Comparison of ENCODE assay signal across 15 cellular contexts in the genomic region with DNA sequence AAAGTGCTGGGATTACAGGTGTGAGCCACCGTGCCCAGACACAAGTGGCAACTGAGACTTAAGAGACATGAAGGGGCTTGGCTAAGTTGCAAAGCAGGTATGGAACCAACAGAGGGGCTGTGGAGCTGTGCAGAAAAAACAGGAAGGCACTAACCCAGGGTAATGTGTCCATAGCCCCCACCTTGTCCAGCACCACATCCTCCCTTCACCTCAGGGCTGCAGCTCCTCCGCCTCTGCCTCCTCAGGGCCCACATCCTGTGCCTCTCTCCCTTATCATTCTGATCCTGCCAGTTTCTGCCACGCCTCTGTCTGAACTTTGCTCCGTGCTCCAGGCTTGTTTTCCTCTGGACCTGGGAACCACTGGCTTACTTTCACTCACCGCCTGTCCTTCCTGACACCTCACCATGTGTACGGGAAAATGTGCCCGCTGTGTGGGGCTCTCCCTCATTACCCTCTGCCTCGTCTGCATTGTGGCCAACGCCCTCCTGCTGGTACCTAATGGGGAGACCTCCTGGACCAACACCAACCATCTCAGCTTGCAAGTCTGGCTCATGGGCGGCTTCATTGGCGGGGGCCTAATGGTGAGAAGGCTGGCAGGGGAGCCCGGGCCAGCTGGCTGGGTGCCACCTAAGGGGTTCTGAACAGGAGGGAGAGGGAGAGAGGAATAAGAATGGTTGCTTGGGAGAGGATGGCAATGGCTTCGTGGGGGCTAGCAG. TPM values are rescaled to one million over a fixed set of nuclear protein-coding genes. Genes with fewer than 3 reads are reported as not detected.
DNase-seq lines count a peak whose midpoint lies in the region; FAIRE-seq and TF ChIP-seq lines count a peak whose summit lies in the region.
"Had no signal": no experiment of that assay in that cellular context is flagged by ENCODE, and none has a peak within 500 bp of the region (broad histone marks: within the 10 kb centered on the region; RNA-seq: fewer than 3 reads in every experiment).

A gene with protein sequence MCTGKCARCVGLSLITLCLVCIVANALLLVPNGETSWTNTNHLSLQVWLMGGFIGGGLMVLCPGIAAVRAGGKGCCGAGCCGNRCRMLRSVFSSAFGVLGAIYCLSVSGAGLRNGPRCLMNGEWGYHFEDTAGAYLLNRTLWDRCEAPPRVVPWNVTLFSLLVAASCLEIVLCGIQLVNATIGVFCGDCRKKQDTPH (plus strand): TSS at position 368 of the 716 bp plus-strand sequence. CDS start 37 bp downstream, at position 405.

- H3K27me3 ChIP-seq in Loucy (ENCODE audit: insufficient read depth, low read length, poor library complexity, severe bottlenecking) (no peaks in the 10 kb centered on the region), mucosa of rectum (ENCODE audit: control insufficient read depth in 2 of 2, insufficient read depth in 2 of 2, low read length in 2 of 2) (no peaks in the 10 kb centered on the region), MM.1S (replicated peaks; ENCODE audit: insufficient read depth, low read length) (peaks cover 24% of the 10 kb centered on the region)
- H3K27me3 ChIP-seq: upper lobe of left lung had no signal

- no peak for TF ChIP-seq CTCF in Loucy (conservative IDR thresholded peaks at IDR 0.05; ENCODE audit: low read length)
- no peak for TF ChIP-seq CTCF in MM.1S (IDR thresholded peaks at IDR 0.05; ENCODE audit: low read length)

- H3K4me1 ChIP-seq in Loucy (ENCODE audit: insufficient read depth, low read length, poor library complexity, severe bottlenecking): no peaks in the 10 kb centered on the region
- H3K4me1 ChIP-seq in mucosa of rectum (ENCODE audit: control insufficient read depth in 2 of 2, insufficient read depth in 2 of 2, low read length in 2 of 2): peaks cover 12 to 15% of the 10 kb centered on the region in 2 donors
- no peaks in the 10 kb centered on the region for H3K4me1 ChIP-seq in MM.1S (ENCODE audit: low read length)
- H3K4me1 ChIP-seq: gastroesophageal sphincter, prostate gland, upper lobe of left lung had no signal

- no peaks in the 10 kb centered on the region for H3K9me2 ChIP-seq in Loucy (replicated peaks; ENCODE audit: low read depth, low read length)
- H3K9me2 ChIP-seq in MM.1S (replicated peaks; ENCODE audit: insufficient read depth, low read length): no peaks in the 10 kb centered on the region

- H2AFZ ChIP-seq in Loucy (ENCODE audit: low read length) (peak within 1 kb of the TSS; percentile 36; the same call in 1 of the 2 replicates), MM.1S (ENCODE audit: low read length) (no peak within 1 kb of the TSS)

- H3K79me2 ChIP-seq in Loucy (ENCODE audit: insufficient read depth, low read length) (no peaks in the 10 kb centered on the region), MM.1S (ENCODE audit: low read length) (no peaks in the 10 kb centered on the region)

- H3K9me3 ChIP-seq in Loucy (ENCODE audit: insufficient read depth, low read depth, low read length) (no peaks in the 10 kb centered on the region), mucosa of rectum (ENCODE audit: control insufficient read depth in 2 of 2, low read length in 2 of 2) (no peaks in the 10 kb centered on the region), MM.1S (replicated peaks; ENCODE audit: insufficient read depth, low read length) (no peaks in the 10 kb centered on the region)
- H3K9me3 ChIP-seq: gastroesophageal sphincter, prostate gland, upper lobe of left lung had no signal

- H3K9ac ChIP-seq in Loucy (ENCODE audit: low read depth, low read length, poor library complexity, severe bottlenecking) (no peak within 1 kb of the TSS), mucosa of rectum (ENCODE audit: low read depth in 1 of 2, low read length in 2 of 2) (peak within 1 kb of the TSS; percentile 52 to 68), MM.1S (ENCODE audit: low read length) (no peak within 1 kb of the TSS)

- peak within 1 kb of the TSS; percentile 86 to 90 for H3K27ac ChIP-seq in mucosa of rectum (ENCODE audit: low read depth in 2 of 2, low read length in 2 of 2)
- H3K27ac ChIP-seq in MM.1S (ENCODE audit: low read length): no peak within 1 kb of the TSS
- H3K27ac ChIP-seq: 22Rv1, dorsolateral prefrontal cortex, gastroesophageal sphincter, prostate gland, upper lobe of left lung had no signal

- H4K20me1 ChIP-seq in Loucy (ENCODE audit: insufficient read depth, low read length, poor library complexity, severe bottlenecking): no peaks in the 10 kb centered on the region
- no peaks in the 10 kb centered on the region for H4K20me1 ChIP-seq in MM.1S (ENCODE audit: insufficient read depth, low read length)

- H3K4me3 ChIP-seq in Loucy (ENCODE audit: low read length, poor library complexity, severe bottlenecking) (no peak within 1 kb of the TSS), mucosa of rectum (ENCODE audit: low read length in 2 of 2) (peak within 1 kb of the TSS; percentile 58 to 64), MM.1S (ENCODE audit: low read length) (no peak within 1 kb of the TSS)
- H3K4me3 ChIP-seq: dorsolateral prefrontal cortex, gastroesophageal sphincter, prostate gland, upper lobe of left lung had no signal

- H3F3A ChIP-seq in Loucy (ENCODE audit: low read depth) (no peaks in the 10 kb centered on the region), MM.1S (ENCODE audit: insufficient read depth, low read length) (no peaks in the 10 kb centered on the region)

- FAIRE-seq in GM12891 (lab: Jason Lieb, UNC): no peak

- DNase-seq in DMS79 treated with DMSO at 0.1 percent for 48 hours (lab: John Stamatoyannopoulos, UW): peak; percentile 26
- DNase-seq in DMS79 (lab: John Stamatoyannopoulos, UW): no peak
- DNase-seq in UCSD-AML1 (lab: John Stamatoyannopoulos, UW; ENCODE audit: unreplicated experiment): peak; percentile 65
- no peak for DNase-seq in GM12891 (ENCODE audit: insufficient read length, low spot score)
- DNase-seq in MM.1S: no peak
- no peak for DNase-seq in hippocampal formation (lab: John Stamatoyannopoulos, UW)
- DNase-seq: dorsolateral prefrontal cortex, EL, OCI-M1 had no signal

- H3K36me3 ChIP-seq in Loucy (ENCODE audit: insufficient read depth, low read length): no peaks in the 10 kb centered on the region
- no peaks in the 10 kb centered on the region for H3K36me3 ChIP-seq in mucosa of rectum (ENCODE audit: control insufficient read depth in 2 of 2, insufficient read depth in 2 of 2, low read length in 2 of 2)
- no peaks in the 10 kb centered on the region for H3K36me3 ChIP-seq in MM.1S (replicated peaks; ENCODE audit: insufficient read depth, low read length)
- H3K36me3 ChIP-seq: gastroesophageal sphincter, prostate gland, upper lobe of left lung had no signal

- H3K4me2 ChIP-seq in Loucy (ENCODE audit: low read depth, low read length, poor library complexity, severe bottlenecking): no peak within 1 kb of the TSS
- H3K4me2 ChIP-seq in MM.1S (ENCODE audit: low read depth, low read length): no peak within 1 kb of the TSS

- no peak for TF ChIP-seq POLR2A in GM12891 (IDR thresholded peaks at IDR 0.05; ENCODE audit: low read depth, low read length)

TF ChIP-seq in GM12891, 5 proteins besides CTCF, POLR2A, EP300 and RAD21:
- TF ChIP-seq POLR2AphosphoS5 (IDR thresholded peaks at IDR 0.05; ENCODE audit: low read depth, low read length) (no peak), SPI1 (IDR thresholded peaks at IDR 0.05; ENCODE audit: low read depth, low read length) (no peak), TAF1 (IDR thresholded peaks at IDR 0.05; ENCODE audit: low read depth, low read length) (no peak)
TF ChIP-seq in GM12891: peak in this region for 0.

RNA-seq across cellular contexts. Expression of the gene that starts here (rescaled TPM):
- not detected for polyA plus RNA-seq in GM12891 (2012; ENCODE audit: low read depth, missing spikeins)

Comparison
In these comparisons a context has a peak if more than half of its experiments do, and no peak if none do; other contexts are left out.
1. DNase-seq: peak in DMS79 treated with DMSO at 0.1 percent for 48 hours (single experiment) and UCSD-AML1 (single experiment); none in DMS79 (single experiment), GM12891 (single experiment), MM.1S (single experiment) and hippocampal formation (0 of 2).
2. H3K4me3 ChIP-seq: peak in mucosa of rectum (2 of 2); none in Loucy (single experiment) and MM.1S (single experiment).
3. H3K9ac ChIP-seq: peak in mucosa of rectum (2 of 2); none in Loucy (single experiment) and MM.1S (single experiment).